Comparison of ENCODE assay signal across 19 cellular contexts in genomic region chr9:35856206-35856605, GRCh38. TPM values are rescaled to one million over a fixed set of nuclear protein-coding genes. Genes with fewer than 3 reads are reported as not detected.
DNase-seq lines count a peak whose midpoint lies in the region; ATAC-seq and TF ChIP-seq lines count a peak whose summit lies in the region.
"Had no signal": no experiment of that assay in that cellular context is flagged by ENCODE, and none has a peak within 500 bp of the region (broad histone marks: within the 10 kb centered on the region; RNA-seq: fewer than 3 reads in every experiment).

No MANE protein-coding gene starts in this region.

- H3K27me3 Mint-ChIP-seq in activated CD4-positive, alpha-beta T cell treated with anti-CD3 and anti-CD28 coated beads, Interleukin-2, amount 10 ng/mL, durations not matched to agents 7 days and 5 days, result peaks cover 3% of the 10 kb centered on the region
- H3K27me3 Mint-ChIP-seq in T-helper 17 cell (peaks cover 17% of the 10 kb centered on the region), osteocyte (ENCODE audit: unreplicated experiment) (peaks cover 20% of the 10 kb centered on the region), progenitor cell of endocrine pancreas (peaks cover 24% of the 10 kb centered on the region)
- peaks cover 6% of the 10 kb centered on the region for H3K27me3 Mint-ChIP-seq in activated T-helper 2 cell treated with anti-CD3 and anti-CD28 coated beads, Interferon-gamma antibody, Interleukin-2, Interleukin-4, amounts not matched to agents 10 μg/mL and 5 μg/mL and 100 μg/mL, durations not matched to agents 14 hours and 24 hours and 36 hours (ENCODE audit: low read depth)

- H3K36me3 Mint-ChIP-seq in activated CD4-positive, alpha-beta T cell treated with anti-CD3 and anti-CD28 coated beads, Interleukin-2, amount 10 ng/mL, durations not matched to agents 7 days and 5 days (ENCODE audit: low read depth), result no peaks in the 10 kb centered on the region
- H3K36me3 Mint-ChIP-seq in T-helper 17 cell (ENCODE audit: low read depth) (peaks cover under 1% of the 10 kb centered on the region), osteocyte (ENCODE audit: unreplicated experiment) (peaks cover 11% of the 10 kb centered on the region), progenitor cell of endocrine pancreas (ENCODE audit: insufficient read depth) (peaks cover 3% of the 10 kb centered on the region)
- H3K36me3 Mint-ChIP-seq in activated T-helper 2 cell treated with anti-CD3 and anti-CD28 coated beads, Interferon-gamma antibody, Interleukin-2, Interleukin-4, amounts not matched to agents 10 μg/mL and 5 μg/mL and 100 μg/mL, durations not matched to agents 14 hours and 24 hours and 36 hours (ENCODE audit: low read depth), result no peaks in the 10 kb centered on the region
- H3K36me3 Mint-ChIP-seq: CD4-positive, alpha-beta memory T cell had no signal

- ATAC-seq in T-helper 17 cell, result no peak
- ATAC-seq: A549 had no signal

- H3K27ac Mint-ChIP-seq in activated CD4-positive, alpha-beta T cell treated with anti-CD3 and anti-CD28 coated beads, Interleukin-2, amount 10 ng/mL, durations not matched to agents 7 days and 5 days, result no peak overlapping the region
- H3K27ac Mint-ChIP-seq in T-helper 17 cell, result no peak overlapping the region
- H3K27ac Mint-ChIP-seq in osteocyte (ENCODE audit: unreplicated experiment), result no peak overlapping the region
- no peak overlapping the region for H3K27ac Mint-ChIP-seq in progenitor cell of endocrine pancreas
- H3K27ac Mint-ChIP-seq in activated T-helper 2 cell treated with anti-CD3 and anti-CD28 coated beads, Interferon-gamma antibody, Interleukin-2, Interleukin-4, amounts not matched to agents 10 μg/mL and 5 μg/mL and 100 μg/mL, durations not matched to agents 14 hours and 24 hours and 36 hours, result no peak overlapping the region
- H3K27ac Mint-ChIP-seq: CD14-positive monocyte had no signal

- TF ChIP-seq CTCF in osteocyte (IDR thresholded peaks at IDR 0.05), result no peak
- no peak for TF ChIP-seq CTCF in progenitor cell of endocrine pancreas (IDR thresholded peaks at IDR 0.05; ENCODE audit: unreplicated experiment)

- peak; percentile 1 for DNase-seq in activated CD4-positive, alpha-beta T cell treated with anti-CD3 and anti-CD28 coated beads, Interleukin-2, amount 10 ng/mL, durations not matched to agents 7 days and 5 days
- DNase-seq in activated CD4-positive, alpha-beta T cell treated with anti-CD3 and anti-CD28 coated beads for 48 hours, result no peak
- DNase-seq in T-helper 17 cell, result no peak
- peak; percentile 13 for DNase-seq in islet precursor cell
- peak; percentile 19 for DNase-seq in osteocyte (ENCODE audit: extremely low spot score, unreplicated experiment)
- DNase-seq in progenitor cell of endocrine pancreas (ENCODE audit: low spot score, unreplicated experiment), result no peak
- no peak for DNase-seq in activated T-helper 2 cell treated with anti-CD3 and anti-CD28 coated beads, Interferon-gamma antibody, Interleukin-2, Interleukin-4, amounts not matched to agents 10 μg/mL and 5 μg/mL and 100 μg/mL, durations not matched to agents 14 hours and 24 hours and 36 hours (ENCODE audit: low spot score)
- DNase-seq in NCI-H510A (lab: John Stamatoyannopoulos, UW), result no peak
- DNase-seq: CD4-positive, alpha-beta memory T cell; DMS153; DMS79; GDM1; GM23248 had no signal

- no peaks in the 10 kb centered on the region for H3K9me3 Mint-ChIP-seq in activated CD4-positive, alpha-beta T cell treated with anti-CD3 and anti-CD28 coated beads, Interleukin-2, amount 10 ng/mL, durations not matched to agents 7 days and 5 days
- H3K9me3 Mint-ChIP-seq in osteocyte (ENCODE audit: unreplicated experiment) (no peaks in the 10 kb centered on the region), progenitor cell of endocrine pancreas (ENCODE audit: low read depth) (no peaks in the 10 kb centered on the region)
- H3K9me3 Mint-ChIP-seq in activated T-helper 2 cell treated with anti-CD3 and anti-CD28 coated beads, Interferon-gamma antibody, Interleukin-2, Interleukin-4, amounts not matched to agents 10 μg/mL and 5 μg/mL and 100 μg/mL, durations not matched to agents 14 hours and 24 hours and 36 hours, result no peaks in the 10 kb centered on the region

- CTCF ChIA-PET in activated CD4-positive, alpha-beta T cell treated with anti-CD3 and anti-CD28 coated beads, Interleukin-2, amount 10 ng/mL, durations not matched to agents 7 days and 5 days (lab: Charles Lee), result interaction anchor here (1.2 to 1.9 kb wide), 4 partner anchors 9 to 128 kb away, joined by 4 to 7 read pairs (median 5); no protein-coding TSS in a partner anchor

- peaks cover 4% of the 10 kb centered on the region for H3K4me1 Mint-ChIP-seq in activated CD4-positive, alpha-beta T cell treated with anti-CD3 and anti-CD28 coated beads, Interleukin-2, amount 10 ng/mL, durations not matched to agents 7 days and 5 days
- peaks cover 18% of the 10 kb centered on the region for H3K4me1 Mint-ChIP-seq in T-helper 17 cell
- H3K4me1 Mint-ChIP-seq in osteocyte (ENCODE audit: unreplicated experiment), result no peaks in the 10 kb centered on the region
- H3K4me1 Mint-ChIP-seq in progenitor cell of endocrine pancreas (ENCODE audit: low read depth), result no peaks in the 10 kb centered on the region
- H3K4me1 Mint-ChIP-seq in activated T-helper 2 cell treated with anti-CD3 and anti-CD28 coated beads, Interferon-gamma antibody, Interleukin-2, Interleukin-4, amounts not matched to agents 10 μg/mL and 5 μg/mL and 100 μg/mL, durations not matched to agents 14 hours and 24 hours and 36 hours (ENCODE audit: low read depth), result no peaks in the 10 kb centered on the region

- POLR2A ChIA-PET in activated CD4-positive, alpha-beta T cell treated with anti-CD3 and anti-CD28 coated beads, Interleukin-2, amount 10 ng/mL, durations not matched to agents 7 days and 5 days (lab: Charles Lee), result no interaction called here

- H3K9me3 ChIP-seq in T-helper 17 cell (ENCODE audit: control insufficient read depth, low read length, poor library complexity, severe bottlenecking), result no peaks in the 10 kb centered on the region
- H3K9me3 ChIP-seq: A549, BLaER1, HAP-1 had no signal

- no peak overlapping the region for H3K4me3 Mint-ChIP-seq in activated CD4-positive, alpha-beta T cell treated with anti-CD3 and anti-CD28 coated beads, Interleukin-2, amount 10 ng/mL, durations not matched to agents 7 days and 5 days
- H3K4me3 Mint-ChIP-seq in T-helper 17 cell, result peak overlapping the region; percentile 19
- no peak overlapping the region for H3K4me3 Mint-ChIP-seq in osteocyte (ENCODE audit: unreplicated experiment)
- no peak overlapping the region for H3K4me3 Mint-ChIP-seq in progenitor cell of endocrine pancreas (ENCODE audit: low read depth)
- no peak overlapping the region for H3K4me3 Mint-ChIP-seq in activated T-helper 2 cell treated with anti-CD3 and anti-CD28 coated beads, Interferon-gamma antibody, Interleukin-2, Interleukin-4, amounts not matched to agents 10 μg/mL and 5 μg/mL and 100 μg/mL, durations not matched to agents 14 hours and 24 hours and 36 hours (ENCODE audit: low read depth)
- H3K4me3 Mint-ChIP-seq: CD4-positive, alpha-beta memory T cell had no signal

- intact Hi-C loops in activated T-helper 2 cell treated with anti-CD3 and anti-CD28 coated beads, Interferon-gamma antibody, Interleukin-2, Interleukin-4, amounts not matched to agents 10 μg/mL and 5 μg/mL and 100 μg/mL, durations not matched to agents 14 hours and 24 hours and 36 hours (cut with micrococcal nuclease), result no loop called here

RNA-seq across cellular contexts. Expression of gene OR13J1, which starts 14.0 kb away (rescaled TPM):
- total RNA-seq in activated CD4-positive, alpha-beta T cell treated with anti-CD3 and anti-CD28 coated beads, Interleukin-2, amount 10 ng/mL, durations not matched to agents 7 days and 5 days, result not detected
- total RNA-seq in T-helper 17 cell, result not detected
- not detected in 2 replicates for total RNA-seq in osteocyte
- not detected in 2 replicates for total RNA-seq in progenitor cell of endocrine pancreas
- not detected in 2 replicates for total RNA-seq in activated T-helper 2 cell treated with anti-CD3 and anti-CD28 coated beads, Interferon-gamma antibody, Interleukin-2, Interleukin-4, amounts not matched to agents 10 μg/mL and 5 μg/mL and 100 μg/mL, durations not matched to agents 14 hours and 24 hours and 36 hours
- total RNA-seq: CD4-positive, alpha-beta memory T cell; Daoy; GM23248; H4 had no signal

RNA-seq across cellular contexts. Expression of gene TMEM8B, which starts 27.2 kb away (rescaled TPM):
- total RNA-seq in activated CD4-positive, alpha-beta T cell treated with anti-CD3 and anti-CD28 coated beads, Interleukin-2, amount 10 ng/mL, durations not matched to agents 7 days and 5 days, result 1 to 10 TPM; 3.8 to 4.0 TPM
- total RNA-seq in T-helper 17 cell (1 to 10 TPM; 4.5 to 7.1 TPM), osteocyte (25.6 and 29.9 TPM in 2 replicates), progenitor cell of endocrine pancreas (24.1 and 25.4 TPM in 2 replicates)
- 3.0 and 3.4 TPM in 2 replicates for total RNA-seq in activated T-helper 2 cell treated with anti-CD3 and anti-CD28 coated beads, Interferon-gamma antibody, Interleukin-2, Interleukin-4, amounts not matched to agents 10 μg/mL and 5 μg/mL and 100 μg/mL, durations not matched to agents 14 hours and 24 hours and 36 hours

RNA-seq across cellular contexts. Expression of gene FAM221B, which starts 27.7 kb away (rescaled TPM):
- total RNA-seq in activated CD4-positive, alpha-beta T cell treated with anti-CD3 and anti-CD28 coated beads, Interleukin-2, amount 10 ng/mL, durations not matched to agents 7 days and 5 days, result not detected
- total RNA-seq in T-helper 17 cell, result not detected
- not detected in 2 replicates for total RNA-seq in osteocyte
- total RNA-seq in progenitor cell of endocrine pancreas, result not detected in 2 replicates
- total RNA-seq in activated T-helper 2 cell treated with anti-CD3 and anti-CD28 coated beads, Interferon-gamma antibody, Interleukin-2, Interleukin-4, amounts not matched to agents 10 μg/mL and 5 μg/mL and 100 μg/mL, durations not matched to agents 14 hours and 24 hours and 36 hours, result not detected in 2 replicates
- total RNA-seq: CD4-positive, alpha-beta memory T cell; Daoy; GM23248; H4 had no signal

RNA-seq across cellular contexts. Expression of gene HINT2, which starts 41.4 kb away (rescaled TPM):
- total RNA-seq in activated CD4-positive, alpha-beta T cell treated with anti-CD3 and anti-CD28 coated beads, Interleukin-2, amount 10 ng/mL, durations not matched to agents 7 days and 5 days, result 10 to 100 TPM; 56.5 to 69.9 TPM
- total RNA-seq in T-helper 17 cell (10 to 100 TPM; 15.0 to 20.5 TPM), osteocyte (35.4 and 36.0 TPM in 2 replicates), progenitor cell of endocrine pancreas (37.7 and 41.5 TPM in 2 replicates)
- 49.4 and 49.7 TPM in 2 replicates for total RNA-seq in activated T-helper 2 cell treated with anti-CD3 and anti-CD28 coated beads, Interferon-gamma antibody, Interleukin-2, Interleukin-4, amounts not matched to agents 10 μg/mL and 5 μg/mL and 100 μg/mL, durations not matched to agents 14 hours and 24 hours and 36 hours

RNA-seq across cellular contexts. Expression of gene SPAG8, which starts 44.1 kb away (rescaled TPM):
- 1 to 10 TPM; 1.8 to 2.5 TPM for total RNA-seq in activated CD4-positive, alpha-beta T cell treated with anti-CD3 and anti-CD28 coated beads, Interleukin-2, amount 10 ng/mL, durations not matched to agents 7 days and 5 days
- total RNA-seq in T-helper 17 cell (under 1 TPM; 0.81 to 0.97 TPM), osteocyte (2.4 TPM in 2 replicates), progenitor cell of endocrine pancreas (2.9 and 3.2 TPM in 2 replicates)
- 0.82 and 1.5 TPM in 2 replicates for total RNA-seq in activated T-helper 2 cell treated with anti-CD3 and anti-CD28 coated beads, Interferon-gamma antibody, Interleukin-2, Interleukin-4, amounts not matched to agents 10 μg/mL and 5 μg/mL and 100 μg/mL, durations not matched to agents 14 hours and 24 hours and 36 hours

Comparison
In these comparisons a context has a peak if more than half of its experiments do, and no peak if none do; other contexts are left out.
1. DNase-seq: peak in activated CD4-positive, alpha-beta T cell treated with anti-CD3 and anti-CD28 coated beads, Interleukin-2, amount 10 ng/mL, durations not matched to agents 7 days and 5 days (single experiment), islet precursor cell (single experiment) and osteocyte (single experiment); none in activated CD4-positive, alpha-beta T cell treated with anti-CD3 and anti-CD28 coated beads for 48 hours (single experiment), T-helper 17 cell (0 of 3), progenitor cell of endocrine pancreas (single experiment), activated T-helper 2 cell treated with anti-CD3 and anti-CD28 coated beads, Interferon-gamma antibody, Interleukin-2, Interleukin-4, amounts not matched to agents 10 μg/mL and 5 μg/mL and 100 μg/mL, durations not matched to agents 14 hours and 24 hours and 36 hours (single experiment) and NCI-H510A (single experiment).